8 cellular contexts compared by ENCODE assay signal in genomic region chr6:42075159-42075838, GRCh38. TPM values are rescaled to one million over a fixed set of nuclear protein-coding genes. Genes with fewer than 3 reads are reported as not detected.
DNase-seq lines count a peak whose midpoint lies in the region; ATAC-seq and TF ChIP-seq lines count a peak whose summit lies in the region.

No MANE protein-coding gene starts in this region.

- intact Hi-C loops in activated B cell treated with CpG ODN at 0.5 μM for 24 hours (cut with micrococcal nuclease) (loop anchor here (1.0 kb wide), 4 partner anchors 91 to 472 kb away; no protein-coding TSS in a partner anchor), left colon (cut with DNase I, micrococcal nuclease) (loop anchor here (2.0 to 10.0 kb wide), 2 partner anchors 90 to 92 kb away; no protein-coding TSS in a partner anchor)

- no peak for TF ChIP-seq CTCF in activated B cell treated with CpG ODN at 0.5 μM for 24 hours (IDR thresholded peaks at IDR 0.05)

- ATAC-seq in activated B cell treated with CpG ODN at 0.5 μM for 24 hours (ENCODE audit: low read depth): no peak
- peak; percentile 89 for ATAC-seq in left colon
- ATAC-seq in HG03469 (IDR thresholded peaks at IDR 0.05; ENCODE audit: unreplicated experiment): no peak

- H3K4me1 Mint-ChIP-seq in activated B cell treated with CpG ODN at 0.5 μM for 24 hours: no peaks in the 10 kb centered on the region

- H3K27ac Mint-ChIP-seq in activated B cell treated with CpG ODN at 0.5 μM for 24 hours: no peak overlapping the region

- H3K27ac ChIP-seq in caudate nucleus (ENCODE audit: low read depth, low read length): no peak overlapping the region

- H3K9me3 Mint-ChIP-seq in activated B cell treated with CpG ODN at 0.5 μM for 24 hours: no peaks in the 10 kb centered on the region

- H3K27me3 Mint-ChIP-seq in activated B cell treated with CpG ODN at 0.5 μM for 24 hours: no peaks in the 10 kb centered on the region

- POLR2A ChIA-PET in activated B cell treated with CpG ODN at 0.5 μM for 24 hours (lab: Charles Lee): no interaction called here

- peaks cover 73% of the 10 kb centered on the region for H3K36me3 Mint-ChIP-seq in activated B cell treated with CpG ODN at 0.5 μM for 24 hours (ENCODE audit: low read depth)

- DNase-seq in activated gamma-delta T cell treated with Interleukin-2 at 50 U/mL for 16 hours (peak; percentile 44), activated gamma-delta T cell (lab: John Stamatoyannopoulos, UW) (no peak), NCI-H2196 treated with DMSO at 0.1 percent for 48 hours (lab: John Stamatoyannopoulos, UW; ENCODE audit: unreplicated experiment) (peak; percentile 69), activated B cell treated with CpG ODN at 0.5 μM for 24 hours (peak; percentile 46), caudate nucleus (lab: John Stamatoyannopoulos, UW) (peak in 50 of 61 donors; percentile 1 to 79 (median 22)), left colon (peak; percentile 53 to 89)
- DNase-seq in stimulated activated CD4-positive, alpha-beta T cell treated with anti-CD3 and anti-CD28 coated beads, TNF-alpha, amount 100 ng/mL, for 1 hour (ENCODE audit: low read depth in 3 of 3, low spot score in 1 of 3): peak in 2 of 3 donors; percentile 20 to 55

- CTCF ChIA-PET in activated B cell treated with CpG ODN at 0.5 μM for 24 hours (lab: Charles Lee): interaction anchor here (0.9 to 1.9 kb wide), 4 partner anchors 139 to 472 kb away, joined by 4 to 8 read pairs (median 6); no protein-coding TSS in a partner anchor

- no peak overlapping the region for H3K4me3 Mint-ChIP-seq in activated B cell treated with CpG ODN at 0.5 μM for 24 hours

RNA-seq across cellular contexts. Expression of gene TAF8, which starts 25.0 kb away (rescaled TPM):
- total RNA-seq in activated B cell treated with CpG ODN at 0.5 μM for 24 hours (47.2 and 55.7 TPM in 2 replicates), left colon (10 to 100 TPM; 19.0 to 19.7 TPM)
